ENCODE assay signal across 25 cellular contexts in genomic region chr16:87571868-87572244, GRCh38. TPM values are rescaled to one million over a fixed set of nuclear protein-coding genes. Genes with fewer than 3 reads are reported as not detected.
A peak's percentile ranks its signal among the peaks of the same experiment; 100 is the strongest.
DNase-seq lines count a peak whose midpoint lies in the region; ATAC-seq, FAIRE-seq and TF ChIP-seq lines count a peak whose summit lies in the region.
"Had no signal": no experiment of that assay in that cellular context is flagged by ENCODE, and none has a peak within 500 bp of the region (broad histone marks: within the 10 kb centered on the region; RNA-seq: fewer than 3 reads in every experiment).

No MANE protein-coding gene starts in this region.

- H3K4me2 ChIP-seq in GM23338 (no peak overlapping the region), astrocyte (ENCODE audit: low read length) (peak overlapping the region; percentile 19), HepG2 (ENCODE audit: low read depth, low read length) (peak overlapping the region; percentile 54; the same call in 1 of the 2 replicates)

- no peaks in the 10 kb centered on the region for H3K9me2 ChIP-seq in GM23338 (ENCODE audit: insufficient read depth)

- peaks cover 3% of the 10 kb centered on the region; the same call in 1 of the 3 replicates for H3K9me3 Mint-ChIP-seq in GM23338
- peaks cover 2% of the 10 kb centered on the region for H3K9me3 Mint-ChIP-seq in astrocyte (ENCODE audit: unreplicated experiment)
- no peaks in the 10 kb centered on the region for H3K9me3 Mint-ChIP-seq in progenitor cell of endocrine pancreas (ENCODE audit: low read depth)
- H3K9me3 Mint-ChIP-seq: activated CD4-positive, alpha-beta memory T cell treated with anti-CD3 and anti-CD28 coated beads, Interleukin-2, amount 10 ng/mL, durations not matched to agents 7 days and 5 days; endodermal cell had no signal

- TF ChIP-seq CTCF in GM23338 (conservative IDR thresholded peaks at IDR 0.05; ENCODE audit: low read depth in 2 of 2) (no peak), astrocyte (IDR thresholded peaks at IDR 0.05; ENCODE audit: insufficient read depth, low read depth, low read length) (no peak), HepG2 (CRISPR knock-in tag; IDR thresholded peaks at IDR 0.05) (no peak), progenitor cell of endocrine pancreas (IDR thresholded peaks at IDR 0.05; ENCODE audit: unreplicated experiment) (no peak)

- H3K36me3 Mint-ChIP-seq in GM23338 (ENCODE audit: low read depth), result no peaks in the 10 kb centered on the region
- H3K36me3 Mint-ChIP-seq in astrocyte (ENCODE audit: low read depth, unreplicated experiment), result no peaks in the 10 kb centered on the region
- no peaks in the 10 kb centered on the region for H3K36me3 Mint-ChIP-seq in progenitor cell of endocrine pancreas (ENCODE audit: insufficient read depth)

- H3K79me2 ChIP-seq in GM23338 (replicated peaks; ENCODE audit: insufficient read depth), result no peaks in the 10 kb centered on the region
- no peaks in the 10 kb centered on the region for H3K79me2 ChIP-seq in astrocyte (ENCODE audit: insufficient read depth, low read length)
- no peaks in the 10 kb centered on the region for H3K79me2 ChIP-seq in HepG2 (ENCODE audit: insufficient read depth, low read length)

- peaks cover 31% of the 10 kb centered on the region for H3K4me1 Mint-ChIP-seq in GM23338
- peaks cover 11% of the 10 kb centered on the region for H3K4me1 Mint-ChIP-seq in astrocyte (ENCODE audit: low read depth, unreplicated experiment)
- H3K4me1 Mint-ChIP-seq in progenitor cell of endocrine pancreas (ENCODE audit: low read depth), result peaks cover 8% of the 10 kb centered on the region
- H3K4me1 Mint-ChIP-seq: activated CD4-positive, alpha-beta memory T cell treated with anti-CD3 and anti-CD28 coated beads, Interleukin-2, amount 10 ng/mL, durations not matched to agents 7 days and 5 days had no signal

- peaks cover 21% of the 10 kb centered on the region for H3K4me1 ChIP-seq in GM23338 (ENCODE audit: insufficient read depth)
- H3K4me1 ChIP-seq in astrocyte (ENCODE audit: insufficient read depth, low read length), result peaks cover 9% of the 10 kb centered on the region
- H3K4me1 ChIP-seq in HepG2 (ENCODE audit: insufficient read depth, low read length), result peaks cover 25% of the 10 kb centered on the region
- H3K4me1 ChIP-seq: colonic mucosa had no signal

- TF ChIP-seq EP300 in HepG2 (IDR thresholded peaks at IDR 0.05; ENCODE audit: low read depth in 2 of 2, low read length in 2 of 2) (no peak), HepG2 (CRISPR knock-in tag; IDR thresholded peaks at IDR 0.05; ENCODE audit: borderline replicate concordance) (no peak)

- POLR2A ChIA-PET in HepG2 (lab: Yijun Ruan, JAX), result interaction anchor here (1.0 to 1.4 kb wide), 4 partner anchors 10 to 110 kb away, joined by 3 to 6 read pairs (median 4); no protein-coding TSS in a partner anchor

- no TSS peak for BruUV-seq in HepG2 (replicated peaks; lab: Mats Ljungman, UMichigan)

- CTCF ChIA-PET in HepG2 (lab: Yijun Ruan, JAX; ENCODE audit: low intra/inter-chr PET ratio, low total read pairs), result interaction anchor here (1.5 to 1.6 kb wide), 2 partner anchors 64 to 110 kb away, joined by 5 to 15 read pairs; no protein-coding TSS in a partner anchor

- H3K27me3 Mint-ChIP-seq in GM23338 (ENCODE audit: insufficient read depth, low read depth, poor library complexity), result peaks cover 8% of the 10 kb centered on the region
- H3K27me3 Mint-ChIP-seq in astrocyte (ENCODE audit: low read depth, unreplicated experiment), result peaks cover 11% of the 10 kb centered on the region
- H3K27me3 Mint-ChIP-seq in progenitor cell of endocrine pancreas, result peaks cover 19% of the 10 kb centered on the region

- intact Hi-C loops in HepG2 (cut with micrococcal nuclease; ENCODE audit: unreplicated experiment), result loop anchor here (1.0 kb wide), 2 partner anchors 83 to 111 kb away; no protein-coding TSS in a partner anchor

- no peak overlapping the region for H3K27ac ChIP-seq in GM23338 (ENCODE audit: low read depth)
- H3K27ac ChIP-seq in astrocyte (ENCODE audit: low read depth, low read length), result no peak overlapping the region
- H3K27ac ChIP-seq in HepG2 (ENCODE audit: extremely low read length, insufficient read depth, low read length), result no peak overlapping the region
- H3K27ac ChIP-seq: colonic mucosa, left ventricle myocardium inferior, suprapubic skin had no signal

- H3K36me3 ChIP-seq in GM23338 (ENCODE audit: insufficient read depth) (no peaks in the 10 kb centered on the region), astrocyte (ENCODE audit: insufficient read depth, low read length) (no peaks in the 10 kb centered on the region), HepG2 (replicated peaks in 1 of 2; ENCODE audit: control insufficient read depth in 1 of 2, insufficient read depth in 2 of 2, low read length in 2 of 2) (no peaks in the 10 kb centered on the region)
- H3K36me3 ChIP-seq: colonic mucosa, left ventricle myocardium inferior, suprapubic skin had no signal

- no peaks in the 10 kb centered on the region for H3K9me3 ChIP-seq in astrocyte (ENCODE audit: insufficient read depth, low read depth, low read length)
- H3K9me3 ChIP-seq in HepG2 (ENCODE audit: low read length), result no peaks in the 10 kb centered on the region
- H3K9me3 ChIP-seq: colonic mucosa, left ventricle myocardium inferior, suprapubic skin had no signal

- 36% methylated on average over 11 of the region's 11 CpGs for WGBS in HepG2 (ENCODE audit: low lambda C conversion rate)

- H3K4me3 ChIP-seq in GM23338 (no peak overlapping the region), astrocyte (ENCODE audit: insufficient read depth, low read depth, low read length) (no peak overlapping the region), HepG2 (replicated peaks in 1 of 3; ENCODE audit: insufficient read depth in 1 of 3, low read depth in 2 of 3, low read length in 3 of 3) (no peak overlapping the region)
- H3K4me3 ChIP-seq: colonic mucosa, K562, left ventricle myocardium inferior, suprapubic skin had no signal

- no peak overlapping the region for H3K4me3 Mint-ChIP-seq in GM23338
- no peak overlapping the region for H3K4me3 Mint-ChIP-seq in astrocyte (ENCODE audit: unreplicated experiment)
- H3K4me3 Mint-ChIP-seq in progenitor cell of endocrine pancreas (ENCODE audit: low read depth), result no peak overlapping the region
- H3K4me3 Mint-ChIP-seq: activated CD4-positive, alpha-beta memory T cell treated with anti-CD3 and anti-CD28 coated beads, Interleukin-2, amount 10 ng/mL, durations not matched to agents 7 days and 5 days; endodermal cell had no signal

- H3K27ac Mint-ChIP-seq in GM23338 (0 out of 2 replicates have a peak overlapping the region, but pooled peaks have one; percentile 21), astrocyte (ENCODE audit: unreplicated experiment) (no peak overlapping the region), progenitor cell of endocrine pancreas (peak overlapping the region; percentile 40)
- H3K27ac Mint-ChIP-seq: activated CD4-positive, alpha-beta memory T cell treated with anti-CD3 and anti-CD28 coated beads, Interleukin-2, amount 10 ng/mL, durations not matched to agents 7 days and 5 days had no signal

- in situ Hi-C loops in HepG2 (cut with HindIII; ENCODE audit: extremely low pct_ligation_motif_present, low pct_unique_long_range_greater_than_20kb), result no loop called here

- H3K9ac ChIP-seq in astrocyte (ENCODE audit: low read length), result no peak overlapping the region
- H3K9ac ChIP-seq in HepG2 (ENCODE audit: insufficient read depth, low read depth, low read length), result no peak overlapping the region

- no peak for TF ChIP-seq POLR2A in HepG2 (IDR thresholded peaks at IDR 0.05; ENCODE audit: insufficient read depth in 1 of 2, low read depth in 2 of 2, low read length in 2 of 2)

- H3F3A ChIP-seq in GM23338 (replicated peaks; ENCODE audit: low read depth), result peaks cover 16% of the 10 kb centered on the region

- no peak for TF ChIP-seq RAD21 in HepG2 (CRISPR knock-in tag; IDR thresholded peaks at IDR 0.05)

- H2AFZ ChIP-seq in GM23338, result peak overlapping the region; percentile 83; the same call in 1 of the 2 replicates
- peak overlapping the region; percentile 10 for H2AFZ ChIP-seq in astrocyte (ENCODE audit: low read depth, low read length)
- H2AFZ ChIP-seq in HepG2 (ENCODE audit: low read length), result no peak overlapping the region

- H4K20me1 ChIP-seq in GM23338 (replicated peaks; ENCODE audit: insufficient read depth), result no peaks in the 10 kb centered on the region
- H4K20me1 ChIP-seq in astrocyte (ENCODE audit: insufficient read depth, low read length), result no peaks in the 10 kb centered on the region
- no peaks in the 10 kb centered on the region for H4K20me1 ChIP-seq in HepG2 (ENCODE audit: insufficient read depth, low read length)

- ATAC-seq in GM23338 (no peak), HepG2 (no peak), GM18511 (IDR thresholded peaks at IDR 0.05; ENCODE audit: unreplicated experiment) (no peak), HG03442 (IDR thresholded peaks at IDR 0.05; ENCODE audit: unreplicated experiment) (no peak)

- DNase-seq in GM23338 (ENCODE audit: low spot score), result no peak
- DNase-seq in astrocyte (ENCODE audit: low read depth), result no peak
- DNase-seq in HepG2 (ENCODE audit: low spot score), result no peak
- no peak for DNase-seq in progenitor cell of endocrine pancreas (ENCODE audit: low spot score, unreplicated experiment)
- DNase-seq in NCI-H510A (lab: John Stamatoyannopoulos, UW), result no peak
- no peak for DNase-seq in KG1 (lab: John Stamatoyannopoulos, UW)
- DNase-seq: activated CD4-positive, alpha-beta memory T cell treated with anti-CD3 and anti-CD28 coated beads, Interleukin-2, amount 10 ng/mL, durations not matched to agents 7 days and 5 days; activated CD4-positive, CD25-positive, alpha-beta regulatory T cell treated with anti-CD3 and anti-CD28 coated beads, Interleukin-2, amount 50 U/mL, for 72 hours; activated effector memory CD4-positive, alpha-beta T cell treated with anti-CD3 and anti-CD28 coated beads, Interleukin-2, amount 50 U/mL, for 16 hours; DMS79; GF-D8; HCEC 1CT; left ventricle myocardium inferior; MM.1S; NCI-H2081 treated with DMSO at 0.1 percent for 48 hours; NCI-H446 treated with DMSO at 0.1 percent for 48 hours; SIG-M5; T-helper 1 cell had no signal

- no peaks in the 10 kb centered on the region for H3K27me3 ChIP-seq in GM23338 (ENCODE audit: insufficient read depth)
- H3K27me3 ChIP-seq in astrocyte (ENCODE audit: insufficient read depth, low read length), result peaks cover 6% of the 10 kb centered on the region
- peaks cover 3 to 45% of the 10 kb centered on the region in 2 experiments; a peak in 3 of 5 replicates for H3K27me3 ChIP-seq in HepG2 (ENCODE audit: control insufficient read depth in 1 of 2, insufficient read depth in 2 of 2, low read length in 2 of 2)
- H3K27me3 ChIP-seq: suprapubic skin had no signal

- FAIRE-seq in astrocyte (lab: Jason Lieb, UNC) (no peak), HepG2 (lab: Jason Lieb, UNC) (no peak)

RNA-seq across cellular contexts. Expression of gene JPH3, which starts 30.5 kb away (rescaled TPM):
- total RNA-seq in GM23338 (2014; rRNA removed; shearing (Covaris generic)), result 35.2 and 38.3 TPM in 2 replicates
- 8.4 and 8.8 TPM in 2 replicates for polyA plus RNA-seq in GM23338 (2016; fragmentation: Nextera tagmentation; extraction: Ambion mirVana)
- 8.6 and 9.3 TPM in 2 replicates for total RNA-seq in astrocyte
- total RNA-seq in HepG2 (2016; rRNA removed; fragmentation: Illumina TruSeq; extraction: Trizol), result not detected in 2 replicates
- total RNA-seq in HepG2 (2016; cell fraction: cytosol; rRNA removed; fragmentation: Illumina TruSeq; extraction: Trizol; ENCODE audit: low read depth), result not detected in 2 replicates
- total RNA-seq in HepG2 (2016; cell fraction: insoluble cytoplasmic fraction; rRNA removed; fragmentation: Illumina TruSeq; extraction: Trizol), result not detected in 2 replicates
- not detected in 2 replicates for total RNA-seq in HepG2 (2016; cell fraction: membrane; rRNA removed; fragmentation: Illumina TruSeq; extraction: Trizol)
- total RNA-seq in HepG2 (2016; cell fraction: nucleus; rRNA removed; fragmentation: Illumina TruSeq; extraction: Trizol), result not detected in 2 replicates
- polyA plus RNA-seq in HepG2 (2011; rRNA removed), result not detected in 2 replicates
- not detected in 2 replicates for polyA plus RNA-seq in HepG2 (2011; cell fraction: cytosol; rRNA removed)
- polyA plus RNA-seq in HepG2 (2011; cell fraction: nucleus; rRNA removed), result not detected in 2 replicates
- 0.07 and 0.08 TPM in 2 replicates for polyA plus RNA-seq in HepG2 (2012)
- polyA plus RNA-seq in HepG2 (2016; cell fraction: cytosol; fragmentation: Illumina TruSeq; extraction: Trizol; ENCODE audit: low read depth), result not detected in 2 replicates
- polyA plus RNA-seq in HepG2 (2016; cell fraction: insoluble cytoplasmic fraction; fragmentation: Illumina TruSeq; extraction: Trizol; ENCODE audit: low read depth), result not detected in 2 replicates
- polyA plus RNA-seq in HepG2 (2016; cell fraction: membrane; fragmentation: Illumina TruSeq; extraction: Trizol; ENCODE audit: low read depth), result not detected in 2 replicates
- polyA plus RNA-seq in HepG2 (2016; cell fraction: nucleus; fragmentation: Illumina TruSeq; extraction: Trizol; ENCODE audit: insufficient read depth, low read depth), result not detected in 2 replicates
- polyA minus RNA-seq in HepG2 (2011; rRNA and poly(A)+ RNA removed; ENCODE audit: low replicate concordance), result 0.07 TPM in 1 of 2 replicates, not detected in the other
- not detected in 2 replicates for polyA minus RNA-seq in HepG2 (2011; cell fraction: cytosol; rRNA and poly(A)+ RNA removed)
- not detected in 2 replicates for polyA minus RNA-seq in HepG2 (2011; cell fraction: nucleus; rRNA and poly(A)+ RNA removed)
- 23.1 and 26.4 TPM in 2 replicates for total RNA-seq in progenitor cell of endocrine pancreas
- total RNA-seq: activated CD4-positive, alpha-beta memory T cell treated with anti-CD3 and anti-CD28 coated beads, Interleukin-2, amount 10 ng/mL, durations not matched to agents 7 days and 5 days; K562; suprapubic skin had no signal
- polyA plus RNA-seq: BJ had no signal
